Comparison of ENCODE assay signal across 11 cellular contexts in genomic region chr3:57646723-57647122, GRCh38. TPM values are rescaled to one million over a fixed set of nuclear protein-coding genes. Genes with fewer than 3 reads are reported as not detected.
A peak's percentile ranks its signal among the peaks of the same experiment; 100 is the strongest.
DNase-seq lines count a peak whose midpoint lies in the region; ATAC-seq and TF ChIP-seq lines count a peak whose summit lies in the region.
"Had no signal": no experiment of that assay in that cellular context is flagged by ENCODE, and none has a peak within 500 bp of the region (broad histone marks: within the 10 kb centered on the region; RNA-seq: fewer than 3 reads in every experiment).

No MANE protein-coding gene starts in this region.

- WGBS in hepatocyte (ENCODE audit: low lambda C conversion rate, missing lambda C conversion rate) = 90% methylated on average over 2 of the region's 2 CpGs

- peaks cover 16 to 28% of the 10 kb centered on the region in 2 donors for H3K4me1 Mint-ChIP-seq in natural killer cell
- peaks cover 5 to 19% of the 10 kb centered on the region in 2 donors for H3K4me1 Mint-ChIP-seq in natural killer cell treated with Interleukin-12 subunit alpha and Interleukin-12 subunit beta and Interleukin-15 and Interleukin-18, amount 100 ng/mL, for 72 hours (ENCODE audit: low read depth in 2 of 2)

- no peaks in the 10 kb centered on the region for H3K36me3 ChIP-seq in hepatocyte (replicated peaks; ENCODE audit: insufficient read depth, low read depth)

- H3K27me3 ChIP-seq in hepatocyte = no peaks in the 10 kb centered on the region

- H3K9me3 Mint-ChIP-seq in natural killer cell = no peaks in the 10 kb centered on the region
- H3K9me3 Mint-ChIP-seq in natural killer cell treated with Interleukin-12 subunit alpha and Interleukin-12 subunit beta and Interleukin-15 and Interleukin-18, amount 100 ng/mL, for 72 hours = peaks cover 3% of the 10 kb centered on the region

- no peaks in the 10 kb centered on the region for H4K20me1 ChIP-seq in hepatocyte (ENCODE audit: insufficient read depth, poor library complexity, severe bottlenecking)

- H3K4me3 Mint-ChIP-seq in natural killer cell = no peak overlapping the region
- no peak overlapping the region for H3K4me3 Mint-ChIP-seq in natural killer cell treated with Interleukin-12 subunit alpha and Interleukin-12 subunit beta and Interleukin-15 and Interleukin-18, amount 100 ng/mL, for 72 hours

- H3K79me2 ChIP-seq in hepatocyte = peaks cover 7% of the 10 kb centered on the region

- H3K27me3 Mint-ChIP-seq in natural killer cell (ENCODE audit: low read depth in 2 of 2) = no peaks in the 10 kb centered on the region
- no peaks in the 10 kb centered on the region for H3K27me3 Mint-ChIP-seq in natural killer cell treated with Interleukin-12 subunit alpha and Interleukin-12 subunit beta and Interleukin-15 and Interleukin-18, amount 100 ng/mL, for 72 hours

- H3K9me3 ChIP-seq in hepatocyte (ENCODE audit: low read depth) = no peaks in the 10 kb centered on the region
- H3K9me3 ChIP-seq: HAP-1 had no signal

- peak in 2 of 3 donors; percentile 57 to 60 for ATAC-seq in natural killer cell
- ATAC-seq in natural killer cell treated with Interleukin-12 subunit alpha and Interleukin-12 subunit beta and Interleukin-15 and Interleukin-18, amount 100 ng/mL, for 72 hours = no peak
- no peak for ATAC-seq in GM18511 (IDR thresholded peaks at IDR 0.05; ENCODE audit: unreplicated experiment)
- no peak for ATAC-seq in GM21367 (IDR thresholded peaks at IDR 0.05; ENCODE audit: unreplicated experiment)
- no peak for ATAC-seq in GM21515 (IDR thresholded peaks at IDR 0.05; ENCODE audit: unreplicated experiment)

- H3K4me2 ChIP-seq in hepatocyte = no peak overlapping the region

- no peak for TF ChIP-seq CTCF in natural killer cell (IDR thresholded peaks at IDR 0.05)
- TF ChIP-seq CTCF in hepatocyte (IDR thresholded peaks at IDR 0.05; ENCODE audit: poor library complexity) = peak; percentile 29

- no peaks in the 10 kb centered on the region for H3K4me1 ChIP-seq in hepatocyte (ENCODE audit: insufficient read depth)
- H3K4me1 ChIP-seq: HAP-1 had no signal

- H3K27ac Mint-ChIP-seq in natural killer cell = peak overlapping the region; percentile 67 to 70
- H3K27ac Mint-ChIP-seq in natural killer cell treated with Interleukin-12 subunit alpha and Interleukin-12 subunit beta and Interleukin-15 and Interleukin-18, amount 100 ng/mL, for 72 hours = peak overlapping the region in 1 of 2 donors; percentile 0

- intact Hi-C loops in natural killer cell (cut with micrococcal nuclease) = no loop called here

- no peak overlapping the region for H3K27ac ChIP-seq in hepatocyte

- H3K36me3 Mint-ChIP-seq in natural killer cell = peaks cover 28% of the 10 kb centered on the region
- H3K36me3 Mint-ChIP-seq in natural killer cell treated with Interleukin-12 subunit alpha and Interleukin-12 subunit beta and Interleukin-15 and Interleukin-18, amount 100 ng/mL, for 72 hours = peaks cover 33% of the 10 kb centered on the region

- DNase-seq in natural killer cell = no peak
- DNase-seq in natural killer cell treated with Interleukin-12 subunit alpha and Interleukin-12 subunit beta and Interleukin-15 and Interleukin-18, amount 100 ng/mL, for 72 hours (ENCODE audit: low spot score) = no peak
- peak; percentile 47 for DNase-seq in astrocyte of the hippocampus (ENCODE audit: low read depth, low spot score)
- DNase-seq in hepatocyte (ENCODE audit: low spot score) = peak; percentile 14
- DNase-seq in central memory CD4-positive, alpha-beta T cell = no peak
- DNase-seq: hypothalamus, NCI-H2029 had no signal

- no peak overlapping the region for H3K4me3 ChIP-seq in hepatocyte
- H3K4me3 ChIP-seq: HAP-1 had no signal

- no peak overlapping the region for H2AFZ ChIP-seq in hepatocyte

- H3K9me2 ChIP-seq in hepatocyte (replicated peaks; ENCODE audit: insufficient read depth) = no peaks in the 10 kb centered on the region

RNA-seq across cellular contexts. Expression of gene DENND6A, which starts 46.2 kb away (rescaled TPM):
- 10 to 100 TPM; 54.5 to 69.8 (median 57.1) TPM for total RNA-seq in natural killer cell
- total RNA-seq in natural killer cell treated with Interleukin-12 subunit alpha and Interleukin-12 subunit beta and Interleukin-15 and Interleukin-18, amount 100 ng/mL, for 72 hours = 10 to 100 TPM; 19.2 to 28.6 TPM
- total RNA-seq in hepatocyte = 19.3 and 20.3 TPM in 2 replicates
- polyA plus RNA-seq in hepatocyte = 6.3 and 8.1 TPM in 2 replicates

RNA-seq across cellular contexts. Expression of gene ARF4, which starts 49.6 kb away (rescaled TPM):
- total RNA-seq in natural killer cell (100 to 1,000 TPM in 1 of 3 donors, 10 to 100 TPM in 2; 88.0 to 132 (median 89.6) TPM), hepatocyte (363 and 386 TPM in 2 replicates)
- 100 to 1,000 TPM in 1 of 2 donors, 10 to 100 TPM in 1; 92.7 to 112 TPM for total RNA-seq in natural killer cell treated with Interleukin-12 subunit alpha and Interleukin-12 subunit beta and Interleukin-15 and Interleukin-18, amount 100 ng/mL, for 72 hours
- 449 and 466 TPM in 2 replicates for polyA plus RNA-seq in hepatocyte

Comparison
In these comparisons a context has a peak if more than half of its experiments do, and no peak if none do; other contexts are left out.
1. ATAC-seq: peak in natural killer cell (2 of 3); none in natural killer cell treated with Interleukin-12 subunit alpha and Interleukin-12 subunit beta and Interleukin-15 and Interleukin-18, amount 100 ng/mL, for 72 hours (0 of 2), GM18511 (single experiment), GM21367 (single experiment) and GM21515 (single experiment).
2. DNase-seq: peak in astrocyte of the hippocampus (single experiment) and hepatocyte (single experiment); none in natural killer cell (single experiment), natural killer cell treated with Interleukin-12 subunit alpha and Interleukin-12 subunit beta and Interleukin-15 and Interleukin-18, amount 100 ng/mL, for 72 hours (single experiment) and central memory CD4-positive, alpha-beta T cell (single experiment).